Comparison of ENCODE assay signal across 1 cellular context in genomic region chr2:24926602-24927252, GRCh38.
A peak's percentile ranks its signal among the peaks of the same experiment; 100 is the strongest.
TF ChIP-seq lines count a peak whose summit lies in the region.

No MANE protein-coding gene starts in this region.

TF ChIP-seq in GM12878, 131 proteins besides CTCF, POLR2A, EP300 and RAD21 (continued from another document):
- TF ChIP-seq MLLT1 (IDR thresholded peaks at IDR 0.05): no peak
- TF ChIP-seq FOXM1 (IDR thresholded peaks at IDR 0.05; ENCODE audit: low read depth, low read length): no peak
- TF ChIP-seq RAD51 (IDR thresholded peaks at IDR 0.05): no peak
- TF ChIP-seq E2F8 (IDR thresholded peaks at IDR 0.05; ENCODE audit: low read depth, partially characterized antibody): no peak
- TF ChIP-seq MXI1 (IDR thresholded peaks at IDR 0.05; ENCODE audit: low read depth, low read length): no peak
- no peak for TF ChIP-seq ZNF207 (IDR thresholded peaks at IDR 0.05; ENCODE audit: borderline replicate concordance)
- no peak for TF ChIP-seq POU2F2 (IDR thresholded peaks at IDR 0.05; ENCODE audit: borderline replicate concordance, low read depth, low read length)
- TF ChIP-seq SKIL (IDR thresholded peaks at IDR 0.05; ENCODE audit: low read depth, poor library complexity, severe bottlenecking): no peak
- no peak for TF ChIP-seq KAT2A (conservative IDR thresholded peaks at IDR 0.05; ENCODE audit: control insufficient read depth, low read depth, low read length)
- no peak for TF ChIP-seq IKZF2 (IDR thresholded peaks at IDR 0.05)
- TF ChIP-seq CBX3 (IDR thresholded peaks at IDR 0.05; ENCODE audit: borderline replicate concordance, low read depth): no peak
- no peak for TF ChIP-seq RELA (IDR thresholded peaks at IDR 0.05; ENCODE audit: borderline replicate concordance, partially characterized antibody)
- TF ChIP-seq RELB (IDR thresholded peaks at IDR 0.05; ENCODE audit: low read depth): no peak
- TF ChIP-seq CEBPB (IDR thresholded peaks at IDR 0.05; ENCODE audit: borderline replicate concordance in 1 of 2, low read depth in 2 of 2, low read length in 2 of 2): no peak
- no peak for TF ChIP-seq ATF7 (IDR thresholded peaks at IDR 0.05; ENCODE audit: low read depth)
- no peak for TF ChIP-seq NRF1 (conservative IDR thresholded peaks at IDR 0.05; ENCODE audit: low read depth, low read length)
- TF ChIP-seq HSF1 (IDR thresholded peaks at IDR 0.05; ENCODE audit: low read depth, low read length): no peak
- peak; percentile 56 for TF ChIP-seq USF1 (IDR thresholded peaks at IDR 0.05; ENCODE audit: borderline replicate concordance, extremely low read length, insufficient read depth, low read depth, low read length)
- no peak for TF ChIP-seq NFXL1 (IDR thresholded peaks at IDR 0.05; ENCODE audit: borderline replicate concordance)
- no peak for TF ChIP-seq E4F1 (IDR thresholded peaks at IDR 0.05; ENCODE audit: borderline replicate concordance, partially characterized antibody)
- TF ChIP-seq SMAD1 (IDR thresholded peaks at IDR 0.05; ENCODE audit: low read depth, partially characterized antibody): no peak
- no peak for TF ChIP-seq POLR2AphosphoS5 (IDR thresholded peaks at IDR 0.05; ENCODE audit: low read length)
- TF ChIP-seq WRNIP1 (IDR thresholded peaks at IDR 0.05; ENCODE audit: borderline replicate concordance, low read depth, low read length): no peak
- no peak for TF ChIP-seq STAT3 (IDR thresholded peaks at IDR 0.05; ENCODE audit: low read depth, low read length)
- 0 out of 2 replicates have a peak, but pooled peaks have one; percentile 35 for TF ChIP-seq CREB1 (IDR thresholded peaks at IDR 0.05; ENCODE audit: low read depth)
- TF ChIP-seq SREBF2 (IDR thresholded peaks at IDR 0.05; ENCODE audit: low read length): no peak
- no peak for TF ChIP-seq MEF2B (IDR thresholded peaks at IDR 0.05; ENCODE audit: partially characterized antibody, poor library complexity, severe bottlenecking)
- peak; percentile 33; the same call in 1 of the 2 replicates for TF ChIP-seq EED (IDR thresholded peaks at IDR 0.05; ENCODE audit: low read depth)
